20 cellular contexts compared by ENCODE assay signal in genomic region chr3:72060447-72061034, GRCh38.
DNase-seq lines count a peak whose midpoint lies in the region; ATAC-seq and TF ChIP-seq lines count a peak whose summit lies in the region.
"Had no signal": no experiment of that assay in that cellular context is flagged by ENCODE, and none has a peak within 500 bp of the region (broad histone marks: within the 10 kb centered on the region; RNA-seq: fewer than 3 reads in every experiment).

No MANE protein-coding gene starts in this region.

- TF ChIP-seq CTCF in spleen (IDR thresholded peaks at IDR 0.05 in 8 of 11, conservative IDR thresholded peaks at IDR 0.05 in 3 of 11): no peak

- H3K36me3 ChIP-seq in spleen: no peaks in the 10 kb centered on the region
- H3K36me3 ChIP-seq: BLaER1 treated with 17β-estradiol and CSF1 and Interleukin-3, amounts not matched to agents 10 nM and 100 nM; HAP-1 had no signal

- ATAC-seq in stimulated activated naive CD8-positive, alpha-beta T cell treated with anti-CD3 and anti-CD28 coated beads, Interleukin-15, Interleukin-2, amounts not matched to agents 100 U/mL and 50 U/mL, for 24 hours: peak; percentile 57
- ATAC-seq in stimulated activated naive CD8-positive, alpha-beta T cell treated with anti-CD3 and anti-CD28 coated beads, Interleukin-15, amount 100 ng/mL, for 72 hours: no peak
- ATAC-seq in HG03135 (IDR thresholded peaks at IDR 0.05; ENCODE audit: unreplicated experiment): no peak
- ATAC-seq: A549, K562 had no signal

- intact Hi-C loops in activated CD4-positive, alpha-beta T cell treated with anti-CD3 and anti-CD28 coated beads, Interleukin-2, amount 10 ng/mL, durations not matched to agents 24 days and 14 days (cut with micrococcal nuclease): loop anchor here (1.0 to 2.0 kb wide), 2 partner anchors 18 to 40 kb away; no protein-coding TSS in a partner anchor
- intact Hi-C loops in spleen (cut with DNase I; ENCODE audit: low total_unique reads): no loop called here

- no peaks in the 10 kb centered on the region for H3K27me3 ChIP-seq in spleen (replicated peaks in 1 of 7)
- H3K27me3 ChIP-seq: BLaER1 treated with 17β-estradiol and CSF1 and Interleukin-3, amounts not matched to agents 10 nM and 100 nM had no signal

- WGBS in spleen, 5 donors: 55 to 70% (median 61%) methylated on average over 5 of the region's 5 CpGs

- H3K4me1 ChIP-seq in spleen: no peaks in the 10 kb centered on the region
- H3K4me1 ChIP-seq: A549; BLaER1 treated with 17β-estradiol and CSF1 and Interleukin-3, amounts not matched to agents 10 nM and 100 nM; HAP-1 had no signal

- no peak overlapping the region for H3K4me3 ChIP-seq in spleen
- H3K4me3 ChIP-seq: A549; BLaER1 treated with 17β-estradiol and CSF1 and Interleukin-3, amounts not matched to agents 10 nM and 100 nM; HAP-1; K562 had no signal

- peak overlapping the region; percentile 59 for H3K27ac Mint-ChIP-seq in activated CD4-positive, alpha-beta T cell treated with anti-CD3 and anti-CD28 coated beads, Interleukin-2, amount 10 ng/mL, durations not matched to agents 24 days and 14 days
- no peak overlapping the region for H3K27ac Mint-ChIP-seq in activated CD4-positive, alpha-beta T cell treated with anti-CD3 and anti-CD28 coated beads, Interleukin-2, amount 10 ng/mL, durations not matched to agents 7 days and 5 days
- no peak overlapping the region for H3K27ac Mint-ChIP-seq in stimulated activated naive CD8-positive, alpha-beta T cell treated with anti-CD3 and anti-CD28 coated beads, Interleukin-15, amount 100 ng/mL, for 72 hours
- H3K27ac Mint-ChIP-seq: CD8-positive, alpha-beta memory T cell had no signal

- no peak overlapping the region for H3K27ac ChIP-seq in spleen
- H3K27ac ChIP-seq: A549; BLaER1 treated with 17β-estradiol and CSF1 and Interleukin-3, amounts not matched to agents 10 nM and 100 nM had no signal

- peaks cover 19% of the 10 kb centered on the region for H3K9me3 Mint-ChIP-seq in activated CD4-positive, alpha-beta T cell treated with anti-CD3 and anti-CD28 coated beads, Interleukin-2, amount 10 ng/mL, durations not matched to agents 24 days and 14 days
- H3K9me3 Mint-ChIP-seq in activated CD4-positive, alpha-beta T cell treated with anti-CD3 and anti-CD28 coated beads, Interleukin-2, amount 10 ng/mL, durations not matched to agents 7 days and 5 days: peaks cover 27% of the 10 kb centered on the region
- peaks cover 10 to 33% of the 10 kb centered on the region in 2 donors for H3K9me3 Mint-ChIP-seq in stimulated activated naive CD8-positive, alpha-beta T cell treated with anti-CD3 and anti-CD28 coated beads, Interleukin-15, amount 100 ng/mL, for 72 hours

- POLR2A ChIA-PET in activated CD4-positive, alpha-beta T cell treated with anti-CD3 and anti-CD28 coated beads, Interleukin-2, amount 10 ng/mL, durations not matched to agents 7 days and 5 days (lab: Charles Lee): no interaction called here

- H3K4me3 Mint-ChIP-seq in activated CD4-positive, alpha-beta T cell treated with anti-CD3 and anti-CD28 coated beads, Interleukin-2, amount 10 ng/mL, durations not matched to agents 24 days and 14 days: no peak overlapping the region
- no peak overlapping the region for H3K4me3 Mint-ChIP-seq in activated CD4-positive, alpha-beta T cell treated with anti-CD3 and anti-CD28 coated beads, Interleukin-2, amount 10 ng/mL, durations not matched to agents 7 days and 5 days
- H3K4me3 Mint-ChIP-seq in stimulated activated naive CD8-positive, alpha-beta T cell treated with anti-CD3 and anti-CD28 coated beads, Interleukin-15, amount 100 ng/mL, for 72 hours: peak overlapping the region in 1 of 2 donors; percentile 25
- H3K4me3 Mint-ChIP-seq: CD8-positive, alpha-beta memory T cell had no signal

- no peaks in the 10 kb centered on the region for H3K27me3 Mint-ChIP-seq in activated CD4-positive, alpha-beta T cell treated with anti-CD3 and anti-CD28 coated beads, Interleukin-2, amount 10 ng/mL, durations not matched to agents 24 days and 14 days
- H3K27me3 Mint-ChIP-seq in activated CD4-positive, alpha-beta T cell treated with anti-CD3 and anti-CD28 coated beads, Interleukin-2, amount 10 ng/mL, durations not matched to agents 7 days and 5 days: no peaks in the 10 kb centered on the region
- H3K27me3 Mint-ChIP-seq in stimulated activated naive CD8-positive, alpha-beta T cell treated with anti-CD3 and anti-CD28 coated beads, Interleukin-15, amount 100 ng/mL, for 72 hours: peaks cover 3% of the 10 kb centered on the region

- H3K4me1 Mint-ChIP-seq in activated CD4-positive, alpha-beta T cell treated with anti-CD3 and anti-CD28 coated beads, Interleukin-2, amount 10 ng/mL, durations not matched to agents 24 days and 14 days: peaks cover 5% of the 10 kb centered on the region
- H3K4me1 Mint-ChIP-seq in activated CD4-positive, alpha-beta T cell treated with anti-CD3 and anti-CD28 coated beads, Interleukin-2, amount 10 ng/mL, durations not matched to agents 7 days and 5 days: no peaks in the 10 kb centered on the region
- peaks cover 15% of the 10 kb centered on the region for H3K4me1 Mint-ChIP-seq in stimulated activated naive CD8-positive, alpha-beta T cell treated with anti-CD3 and anti-CD28 coated beads, Interleukin-15, amount 100 ng/mL, for 72 hours
- H3K4me1 Mint-ChIP-seq: CD8-positive, alpha-beta memory T cell had no signal

- no peak for DNase-seq in activated CD4-positive, alpha-beta T cell treated with anti-CD3 and anti-CD28 coated beads, Interleukin-2, amount 10 ng/mL, durations not matched to agents 24 days and 14 days
- no peak for DNase-seq in activated CD4-positive, alpha-beta T cell treated with anti-CD3 and anti-CD28 coated beads, Interleukin-2, amount 10 ng/mL, durations not matched to agents 7 days and 5 days
- DNase-seq in stimulated activated naive CD8-positive, alpha-beta T cell treated with anti-CD3 and anti-CD28 coated beads, Interleukin-15, Interleukin-2, amounts not matched to agents 100 U/mL and 50 U/mL, for 24 hours: peak; percentile 18
- DNase-seq in stimulated activated naive CD8-positive, alpha-beta T cell treated with anti-CD3 and anti-CD28 coated beads, Interleukin-15, amount 100 ng/mL, for 72 hours: no peak
- DNase-seq in stimulated activated CD4-positive, alpha-beta T cell treated with anti-CD3 and anti-CD28 coated beads, Interleukin-1b, Interleukin-23, amount 100 ng/mL, for 48 hours: peak; percentile 36
- DNase-seq in spleen (no peak), erythroblast (lab: John Stamatoyannopoulos, UW) (no peak)
- DNase-seq: CD8-positive, alpha-beta memory T cell; DMS79; MV-4-11; NCI-H1417; NCI-H1930; NCI-H69; NK-92 treated with Interleukin-12 subunit alpha and Interleukin-12 subunit beta, amount 100 ng/mL, for 24 hours; OCI-M1 had no signal

- peaks cover 4% of the 10 kb centered on the region for H3K36me3 Mint-ChIP-seq in activated CD4-positive, alpha-beta T cell treated with anti-CD3 and anti-CD28 coated beads, Interleukin-2, amount 10 ng/mL, durations not matched to agents 24 days and 14 days (ENCODE audit: low read depth)
- H3K36me3 Mint-ChIP-seq in activated CD4-positive, alpha-beta T cell treated with anti-CD3 and anti-CD28 coated beads, Interleukin-2, amount 10 ng/mL, durations not matched to agents 7 days and 5 days (ENCODE audit: low read depth): no peaks in the 10 kb centered on the region

- CTCF ChIA-PET in activated CD4-positive, alpha-beta T cell treated with anti-CD3 and anti-CD28 coated beads, Interleukin-2, amount 10 ng/mL, durations not matched to agents 7 days and 5 days (lab: Charles Lee): interaction anchor here (1.2 kb wide), 1 partner anchor 111 kb away, joined by 3 read pairs; no protein-coding TSS in a partner anchor

- peaks cover 0 to 21% (median 14%) of the 10 kb centered on the region in 8 donors for H3K9me3 ChIP-seq in spleen
- H3K9me3 ChIP-seq: A549, HAP-1 had no signal

- TF ChIP-seq POLR2A in spleen (IDR thresholded peaks at IDR 0.05) (no peak), erythroblast (IDR thresholded peaks at IDR 0.05; ENCODE audit: low read length) (no peak)

Comparison
In these comparisons a context has a peak if more than half of its experiments do, and no peak if none do; other contexts are left out.
1. DNase-seq: peak in stimulated activated naive CD8-positive, alpha-beta T cell treated with anti-CD3 and anti-CD28 coated beads, Interleukin-15, Interleukin-2, amounts not matched to agents 100 U/mL and 50 U/mL, for 24 hours (single experiment) and stimulated activated CD4-positive, alpha-beta T cell treated with anti-CD3 and anti-CD28 coated beads, Interleukin-1b, Interleukin-23, amount 100 ng/mL, for 48 hours (single experiment); none in activated CD4-positive, alpha-beta T cell treated with anti-CD3 and anti-CD28 coated beads, Interleukin-2, amount 10 ng/mL, durations not matched to agents 24 days and 14 days (single experiment), activated CD4-positive, alpha-beta T cell treated with anti-CD3 and anti-CD28 coated beads, Interleukin-2, amount 10 ng/mL, durations not matched to agents 7 days and 5 days (single experiment), stimulated activated naive CD8-positive, alpha-beta T cell treated with anti-CD3 and anti-CD28 coated beads, Interleukin-15, amount 100 ng/mL, for 72 hours (0 of 2), spleen (single experiment) and erythroblast (0 of 2).